ENCODE assay signal across 9 cellular contexts in genomic region chr1:51768971-51769601, GRCh38.
DNase-seq lines count a peak whose midpoint lies in the region; ATAC-seq, FAIRE-seq and TF ChIP-seq lines count a peak whose summit lies in the region.
"Had no signal": no experiment of that assay in that cellular context is flagged by ENCODE, and none has a peak within 500 bp of the region (broad histone marks: within the 10 kb centered on the region; RNA-seq: fewer than 3 reads in every experiment).

No MANE protein-coding gene starts in this region.

- H3K27me3 ChIP-seq in left lung, result no peaks in the 10 kb centered on the region

- H3K27ac Mint-ChIP-seq in chondrocyte (ENCODE audit: unreplicated experiment), result peak overlapping the region; percentile 75
- H3K27ac Mint-ChIP-seq: dendritic cell treated with granulocyte-macrophage colony-stimulating factor and Interleukin-4, amounts not matched to agents 40 ng/mL and 50 ng/mL, for 4 days had no signal

- ATAC-seq in left lung (peak; percentile 95), GM21717 (IDR thresholded peaks at IDR 0.05; ENCODE audit: unreplicated experiment) (no peak)

- H3K27ac ChIP-seq in left lung, result no peak overlapping the region

- TF ChIP-seq CTCF in chondrocyte (IDR thresholded peaks at IDR 0.05), result peak; percentile 94
- peak; percentile 58 to 66 for TF ChIP-seq CTCF in left lung (IDR thresholded peaks at IDR 0.05)

- peaks cover 0 to 71% of the 10 kb centered on the region in 2 donors for H3K36me3 ChIP-seq in left lung

- H3K4me3 Mint-ChIP-seq in chondrocyte (ENCODE audit: unreplicated experiment), result no peak overlapping the region
- H3K4me3 Mint-ChIP-seq: dendritic cell treated with granulocyte-macrophage colony-stimulating factor and Interleukin-4, amounts not matched to agents 40 ng/mL and 50 ng/mL, for 4 days had no signal

- intact Hi-C loops in left lung (cut with DNase I), result no loop called here

- no peaks in the 10 kb centered on the region for H3K27me3 Mint-ChIP-seq in chondrocyte (ENCODE audit: low read depth)
- H3K27me3 Mint-ChIP-seq: dendritic cell treated with granulocyte-macrophage colony-stimulating factor and Interleukin-4, amounts not matched to agents 40 ng/mL and 50 ng/mL, for 4 days had no signal

- no peaks in the 10 kb centered on the region for H3K9me3 Mint-ChIP-seq in chondrocyte (ENCODE audit: low read depth)
- H3K9me3 Mint-ChIP-seq: dendritic cell treated with granulocyte-macrophage colony-stimulating factor and Interleukin-4, amounts not matched to agents 40 ng/mL and 50 ng/mL, for 4 days had no signal

- H3K4me1 Mint-ChIP-seq in chondrocyte (ENCODE audit: low read depth), result peaks cover 40% of the 10 kb centered on the region

- no peaks in the 10 kb centered on the region for H3K4me1 ChIP-seq in left lung

- DNase-seq in activated T-cell treated with anti-CD3 and anti-CD28 coated beads for 24 hours (ENCODE audit: low read depth) (peak; percentile 7), activated T-cell treated with anti-CD3 and anti-CD28 coated beads for 4 hours (no peak), HT-29 (ENCODE audit: low spot score) (peak; percentile 55), OCI-M1 (lab: John Stamatoyannopoulos, UW) (peak; percentile 72), chondrocyte (ENCODE audit: low spot score) (no peak), left lung (no peak), urothelium cell line (ENCODE audit: low spot score) (peak; percentile 48)

- H3K36me3 Mint-ChIP-seq in chondrocyte (ENCODE audit: low read depth), result peaks cover 40% of the 10 kb centered on the region

- H3K4me3 ChIP-seq in left lung, result no peak overlapping the region

- H3K9me3 ChIP-seq in left lung, result no peaks in the 10 kb centered on the region

- no peak for FAIRE-seq in urothelium cell line (lab: Jason Lieb, UNC)

Comparison
In these comparisons a context has a peak if more than half of its experiments do, and no peak if none do; other contexts are left out.
1. DNase-seq: peak in activated T-cell treated with anti-CD3 and anti-CD28 coated beads for 24 hours (single experiment), HT-29 (single experiment), OCI-M1 (single experiment) and urothelium cell line (single experiment); none in activated T-cell treated with anti-CD3 and anti-CD28 coated beads for 4 hours (single experiment), chondrocyte (single experiment) and left lung (0 of 2).